Comparison of ENCODE assay signal across 9 cellular contexts in genomic region chr7:112411186-112411795, GRCh38. TPM values are rescaled to one million over a fixed set of nuclear protein-coding genes. Genes with fewer than 3 reads are reported as not detected.
DNase-seq lines count a peak whose midpoint lies in the region; ATAC-seq and TF ChIP-seq lines count a peak whose summit lies in the region.
"Had no signal": no experiment of that assay in that cellular context is flagged by ENCODE, and none has a peak within 500 bp of the region (broad histone marks: within the 10 kb centered on the region; RNA-seq: fewer than 3 reads in every experiment).

No MANE protein-coding gene starts in this region.

- no peak overlapping the region for H3K27ac Mint-ChIP-seq in CD14-positive monocyte
- no peak overlapping the region for H3K27ac Mint-ChIP-seq in natural killer cell treated with Interleukin-12 subunit alpha and Interleukin-12 subunit beta and Interleukin-15 and Interleukin-18, amount 100 ng/mL, for 72 hours

- ATAC-seq in HG03108 (IDR thresholded peaks at IDR 0.05; ENCODE audit: unreplicated experiment) (no peak), HG02759 (IDR thresholded peaks at IDR 0.05; ENCODE audit: unreplicated experiment) (no peak)
- ATAC-seq in natural killer cell treated with Interleukin-12 subunit alpha and Interleukin-12 subunit beta and Interleukin-15 and Interleukin-18, amount 100 ng/mL, for 72 hours: no peak

- TF ChIP-seq CTCF in CD14-positive monocyte (IDR thresholded peaks at IDR 0.05): peak; percentile 35

- no peaks in the 10 kb centered on the region for H3K9me3 Mint-ChIP-seq in CD14-positive monocyte
- H3K9me3 Mint-ChIP-seq in natural killer cell treated with Interleukin-12 subunit alpha and Interleukin-12 subunit beta and Interleukin-15 and Interleukin-18, amount 100 ng/mL, for 72 hours: no peaks in the 10 kb centered on the region
- H3K9me3 Mint-ChIP-seq: central memory CD8-positive, alpha-beta T cell had no signal

- peaks cover 3% of the 10 kb centered on the region for H3K4me1 Mint-ChIP-seq in CD14-positive monocyte
- H3K4me1 Mint-ChIP-seq in natural killer cell treated with Interleukin-12 subunit alpha and Interleukin-12 subunit beta and Interleukin-15 and Interleukin-18, amount 100 ng/mL, for 72 hours (ENCODE audit: low read depth in 2 of 2): peaks cover 0 to 3% of the 10 kb centered on the region in 2 donors
- H3K4me1 Mint-ChIP-seq: central memory CD8-positive, alpha-beta T cell had no signal

- intact Hi-C loops in CD14-positive monocyte (cut with micrococcal nuclease): loop anchor here (5.0 to 10.0 kb wide), 2 partner anchors 656 to 659 kb away; no protein-coding TSS in a partner anchor

- H3K36me3 Mint-ChIP-seq in CD14-positive monocyte: no peaks in the 10 kb centered on the region
- H3K36me3 Mint-ChIP-seq in natural killer cell treated with Interleukin-12 subunit alpha and Interleukin-12 subunit beta and Interleukin-15 and Interleukin-18, amount 100 ng/mL, for 72 hours: no peaks in the 10 kb centered on the region

- H3K4me3 Mint-ChIP-seq in CD14-positive monocyte: no peak overlapping the region
- no peak overlapping the region for H3K4me3 Mint-ChIP-seq in natural killer cell treated with Interleukin-12 subunit alpha and Interleukin-12 subunit beta and Interleukin-15 and Interleukin-18, amount 100 ng/mL, for 72 hours
- H3K4me3 Mint-ChIP-seq: central memory CD8-positive, alpha-beta T cell had no signal

- DNase-seq in CD14-positive monocyte (ENCODE audit: low spot score): no peak
- peak; percentile 38 for DNase-seq in M059J (ENCODE audit: low read depth)
- peak; percentile 60 for DNase-seq in astrocyte of the hippocampus (ENCODE audit: low read depth, low spot score)
- DNase-seq in left kidney (ENCODE audit: low read depth, low spot score): peak; percentile 51
- no peak for DNase-seq in natural killer cell treated with Interleukin-12 subunit alpha and Interleukin-12 subunit beta and Interleukin-15 and Interleukin-18, amount 100 ng/mL, for 72 hours (ENCODE audit: low spot score)
- no peak for DNase-seq in NCI-H2029 treated with DMSO at 0.1 percent for 48 hours (lab: John Stamatoyannopoulos, UW)

- H3K27me3 Mint-ChIP-seq in CD14-positive monocyte (ENCODE audit: low read depth in 3 of 3): peaks cover 0 to 10% (median 3%) of the 10 kb centered on the region in 3 donors
- H3K27me3 Mint-ChIP-seq in natural killer cell treated with Interleukin-12 subunit alpha and Interleukin-12 subunit beta and Interleukin-15 and Interleukin-18, amount 100 ng/mL, for 72 hours: peaks cover 22 to 43% of the 10 kb centered on the region in 2 donors

RNA-seq across cellular contexts. Expression of gene IFRD1, which starts 39.0 kb away (rescaled TPM):
- 10 to 100 TPM; 13.6 to 18.7 TPM for polyA plus RNA-seq in CD14-positive monocyte
- total RNA-seq in M059J (2014; rRNA removed; shearing (Covaris generic)): 60.2 and 78.6 TPM in 2 replicates
- 10 to 100 TPM; 67.2 to 77.4 TPM for total RNA-seq in natural killer cell treated with Interleukin-12 subunit alpha and Interleukin-12 subunit beta and Interleukin-15 and Interleukin-18, amount 100 ng/mL, for 72 hours

Comparison
In these comparisons a context has a peak if more than half of its experiments do, and no peak if none do; other contexts are left out.
1. DNase-seq: peak in M059J (single experiment), astrocyte of the hippocampus (single experiment) and left kidney (single experiment); none in CD14-positive monocyte (single experiment), natural killer cell treated with Interleukin-12 subunit alpha and Interleukin-12 subunit beta and Interleukin-15 and Interleukin-18, amount 100 ng/mL, for 72 hours (single experiment) and NCI-H2029 treated with DMSO at 0.1 percent for 48 hours (single experiment).